ENCODE assay signal across 8 cellular contexts in genomic region chr22:35930933-35931332, GRCh38.
DNase-seq lines count a peak whose midpoint lies in the region; ATAC-seq and TF ChIP-seq lines count a peak whose summit lies in the region.

No MANE protein-coding gene starts in this region.

- H3K4me3 ChIP-seq in fibroblast of lung (replicated peaks in 1 of 4; ENCODE audit: control extremely low read depth in 1 of 4, insufficient read depth in 1 of 4, low read depth in 3 of 4, low read length in 4 of 4) = no peak overlapping the region
- H3K4me3 ChIP-seq in naive thymus-derived CD4-positive, alpha-beta T cell (ENCODE audit: low read length) = no peak overlapping the region

- no peaks in the 10 kb centered on the region for H3K36me3 ChIP-seq in fibroblast of lung (ENCODE audit: control insufficient read depth, insufficient read depth, low read length)
- no peaks in the 10 kb centered on the region for H3K36me3 ChIP-seq in naive thymus-derived CD4-positive, alpha-beta T cell (ENCODE audit: control insufficient read depth in 2 of 3, insufficient read depth in 3 of 3, low read length in 3 of 3)

- ATAC-seq in HG03045 (IDR thresholded peaks at IDR 0.05; ENCODE audit: unreplicated experiment) = no peak
- no peak for ATAC-seq in naive thymus-derived CD4-positive, alpha-beta T cell

- TF ChIP-seq CTCF in Calu3 (IDR thresholded peaks at IDR 0.05; ENCODE audit: unreplicated experiment) (peak; percentile 50), fibroblast of lung (conservative IDR thresholded peaks at IDR 0.05 in 1 of 2, IDR thresholded peaks at IDR 0.05 in 1 of 2; ENCODE audit: low read depth in 1 of 2, low read length in 2 of 2) (peak; percentile 72 to 79)

- H2AFZ ChIP-seq in fibroblast of lung (ENCODE audit: low read length) = no peak overlapping the region

- H3K4me1 ChIP-seq in fibroblast of lung (ENCODE audit: control insufficient read depth, extremely low read depth, insufficient read depth, low read length) = no peaks in the 10 kb centered on the region
- H3K4me1 ChIP-seq in naive thymus-derived CD4-positive, alpha-beta T cell (ENCODE audit: control insufficient read depth in 2 of 2, insufficient read depth in 2 of 2, low read length in 2 of 2) = no peaks in the 10 kb centered on the region

- H3K79me2 ChIP-seq in fibroblast of lung (ENCODE audit: control insufficient read depth, insufficient read depth, low read length) = peaks cover 5% of the 10 kb centered on the region

- CTCF ChIA-PET in Calu3 (lab: Charles Lee) = interaction anchor here (0.7 to 2.0 kb wide), 6 partner anchors 9 to 194 kb away, joined by 3 to 19 read pairs (median 3); no protein-coding TSS in a partner anchor
- CTCF ChIA-PET in naive thymus-derived CD4-positive, alpha-beta T cell (lab: Charles Lee) = no interaction called here

- no peaks in the 10 kb centered on the region for H3K27me3 Mint-ChIP-seq in Calu3 (ENCODE audit: unreplicated experiment)
- H3K27me3 Mint-ChIP-seq in naive thymus-derived CD4-positive, alpha-beta T cell = peaks cover 0 to 17% (median 0%) of the 10 kb centered on the region in 5 donors

- no peaks in the 10 kb centered on the region for H4K20me1 ChIP-seq in fibroblast of lung (ENCODE audit: control insufficient read depth, extremely low read depth, insufficient read depth, low read length)

- peaks cover 6% of the 10 kb centered on the region for H3K36me3 Mint-ChIP-seq in Calu3 (ENCODE audit: insufficient read depth, unreplicated experiment)
- H3K36me3 Mint-ChIP-seq in naive thymus-derived CD4-positive, alpha-beta T cell = no peaks in the 10 kb centered on the region

- H3K4me1 Mint-ChIP-seq in Calu3 (ENCODE audit: low read depth, unreplicated experiment) = no peaks in the 10 kb centered on the region
- no peaks in the 10 kb centered on the region for H3K4me1 Mint-ChIP-seq in naive thymus-derived CD4-positive, alpha-beta T cell

- H3K27ac Mint-ChIP-seq in Calu3 (ENCODE audit: unreplicated experiment) = no peak overlapping the region
- peak overlapping the region in 1 of 9 donors; percentile 22 for H3K27ac Mint-ChIP-seq in naive thymus-derived CD4-positive, alpha-beta T cell

- H3K4me3 Mint-ChIP-seq in Calu3 (ENCODE audit: low read depth, unreplicated experiment) = no peak overlapping the region
- no peak overlapping the region for H3K4me3 Mint-ChIP-seq in naive thymus-derived CD4-positive, alpha-beta T cell

- no TSS peak for BruUV-seq in Calu3 (replicated peaks; lab: Mats Ljungman, UMichigan)

- no peak overlapping the region for H3K9ac ChIP-seq in fibroblast of lung (ENCODE audit: insufficient read depth, low read length)

- H3K9me3 Mint-ChIP-seq in Calu3 (ENCODE audit: low read depth, unreplicated experiment) = no peaks in the 10 kb centered on the region
- no peaks in the 10 kb centered on the region for H3K9me3 Mint-ChIP-seq in naive thymus-derived CD4-positive, alpha-beta T cell

- no peaks in the 10 kb centered on the region for H3K27me3 ChIP-seq in fibroblast of lung (ENCODE audit: control insufficient read depth, insufficient read depth, low read length)
- no peaks in the 10 kb centered on the region for H3K27me3 ChIP-seq in naive thymus-derived CD4-positive, alpha-beta T cell (ENCODE audit: control insufficient read depth in 2 of 2, insufficient read depth in 2 of 2, low read length in 2 of 2)

- H3K9me3 ChIP-seq in fibroblast of lung (ENCODE audit: control insufficient read depth, insufficient read depth, low read depth, low read length) = no peaks in the 10 kb centered on the region
- no peaks in the 10 kb centered on the region for H3K9me3 ChIP-seq in naive thymus-derived CD4-positive, alpha-beta T cell (ENCODE audit: control insufficient read depth in 2 of 3, low read length in 3 of 3)

- POLR2A ChIA-PET in naive thymus-derived CD4-positive, alpha-beta T cell (lab: Charles Lee) = no interaction called here

- peak; percentile 28 for DNase-seq in Calu3
- DNase-seq in HT-29 (ENCODE audit: low spot score) = peak; percentile 53
- DNase-seq in SHP77 treated with DMSO at 0.1 percent for 48 hours (lab: John Stamatoyannopoulos, UW) = peak; percentile 4
- peak; percentile 69 to 90 for DNase-seq in fibroblast of lung (ENCODE audit: low read depth in 2 of 2)
- peak; percentile 92 for DNase-seq in pons (ENCODE audit: low spot score)
- no peak for DNase-seq in naive thymus-derived CD4-positive, alpha-beta T cell
- no peak for DNase-seq in effector CD4-positive, alpha-beta T cell

- H3K4me2 ChIP-seq in fibroblast of lung (ENCODE audit: extremely low read depth, insufficient read depth, low read length) = no peak overlapping the region

- H3K27ac ChIP-seq in fibroblast of lung (ENCODE audit: insufficient read depth, low read length) = no peak overlapping the region
- no peak overlapping the region for H3K27ac ChIP-seq in naive thymus-derived CD4-positive, alpha-beta T cell (ENCODE audit: low read depth, low read length)

- intact Hi-C loops in Calu3 (cut with micrococcal nuclease; ENCODE audit: unreplicated experiment) = loop anchor here (1.0 to 5.0 kb wide), 3 partner anchors 76 to 193 kb away; no protein-coding TSS in a partner anchor
- intact Hi-C loops in naive thymus-derived CD4-positive, alpha-beta T cell (cut with micrococcal nuclease) = no loop called here

Comparison
In these comparisons a context has a peak if more than half of its experiments do, and no peak if none do; other contexts are left out.
1. DNase-seq: peak in Calu3 (single experiment), HT-29 (single experiment), SHP77 treated with DMSO at 0.1 percent for 48 hours (single experiment), fibroblast of lung (2 of 2) and pons (single experiment); none in naive thymus-derived CD4-positive, alpha-beta T cell (0 of 9) and effector CD4-positive, alpha-beta T cell (single experiment).